In genomic region chr6:1027109-1027794, GRCh38 we compare ENCODE assay signal across 14 cellular contexts.
DNase-seq lines count a peak whose midpoint lies in the region; ATAC-seq, FAIRE-seq and TF ChIP-seq lines count a peak whose summit lies in the region.
"Had no signal": no experiment of that assay in that cellular context is flagged by ENCODE, and none has a peak within 500 bp of the region (broad histone marks: within the 10 kb centered on the region; RNA-seq: fewer than 3 reads in every experiment).

No MANE protein-coding gene starts in this region.

- TF ChIP-seq POLR2A in K562 (conservative IDR thresholded peaks at IDR 0.05) (no peak), H54 (IDR thresholded peaks at IDR 0.05; ENCODE audit: low read depth, low read length) (no peak)

- no peaks in the 10 kb centered on the region for H3K79me2 ChIP-seq in K562 (ENCODE audit: control insufficient read depth, insufficient read depth, low read length)

- in situ Hi-C loops in K562 (cut with MboI): no loop called here

- H3K4me3 Mint-ChIP-seq in natural killer cell: no peak overlapping the region
- H3K4me3 Mint-ChIP-seq: activated naive CD4-positive, alpha-beta T cell treated with anti-CD3 and anti-CD28 coated beads, Interleukin-2, amount 10 ng/mL, durations not matched to agents 7 days and 5 days; CD14-positive monocyte had no signal

- no peak for TF ChIP-seq RAD21 in K562 (CRISPR knock-in tag; conservative IDR thresholded peaks at IDR 0.05 in 1 of 2, IDR thresholded peaks at IDR 0.05 in 1 of 2)

- ATAC-seq in K562: no peak
- no peak for ATAC-seq in natural killer cell

- WGBS in K562 (ENCODE audit: insufficient coverage, low coverage, missing lambda C conversion rate): 2% methylated on average over 7 of the region's 9 CpGs

- H3K36me3 ChIP-seq in K562 (ENCODE audit: control insufficient read depth, insufficient read depth, low read length) (no peaks in the 10 kb centered on the region), kidney (ENCODE audit: control insufficient read depth in 1 of 2, insufficient read depth in 2 of 2, low read length in 2 of 2) (no peaks in the 10 kb centered on the region)
- H3K36me3 ChIP-seq: SJSA1 had no signal

- no peaks in the 10 kb centered on the region for H3K9me3 Mint-ChIP-seq in natural killer cell
- H3K9me3 Mint-ChIP-seq: activated naive CD4-positive, alpha-beta T cell treated with anti-CD3 and anti-CD28 coated beads, Interleukin-2, amount 10 ng/mL, durations not matched to agents 7 days and 5 days had no signal

- peaks cover 16 to 19% of the 10 kb centered on the region in 2 donors for H3K27me3 Mint-ChIP-seq in natural killer cell (ENCODE audit: low read depth in 2 of 2)

- no peak overlapping the region for H3K4me2 ChIP-seq in K562 (ENCODE audit: insufficient read depth, low read length)

- no peak overlapping the region for H3K4me3 ChIP-seq in K562
- H3K4me3 ChIP-seq in kidney (ENCODE audit: low read length in 2 of 2): no peak overlapping the region
- H3K4me3 ChIP-seq: SJSA1 had no signal

- CTCF ChIA-PET in K562 (lab: Yijun Ruan, JAX; ENCODE audit: low intra/inter-chr PET ratio): no interaction called here

- POLR2A ChIA-PET in K562 (lab: Yijun Ruan, JAX): no interaction called here

- H3K4me1 Mint-ChIP-seq in natural killer cell: no peaks in the 10 kb centered on the region
- H3K4me1 Mint-ChIP-seq: activated naive CD4-positive, alpha-beta T cell treated with anti-CD3 and anti-CD28 coated beads, Interleukin-2, amount 10 ng/mL, durations not matched to agents 7 days and 5 days; CD14-positive monocyte had no signal

- intact Hi-C loops in K562 (cut with micrococcal nuclease) (no loop called here), kidney (cut with DNase I) (no loop called here), natural killer cell (cut with micrococcal nuclease) (no loop called here)

- H3K9me1 ChIP-seq in K562 (ENCODE audit: control insufficient read depth, insufficient read depth, low read length): no peaks in the 10 kb centered on the region

- H4K20me1 ChIP-seq in K562 (replicated peaks; ENCODE audit: control insufficient read depth, insufficient read depth, low read length): no peaks in the 10 kb centered on the region

- DNase-seq in AG09319 (ENCODE audit: extremely low read depth, low read depth): peak; percentile 38
- DNase-seq in HK-2 (ENCODE audit: unreplicated experiment): peak; percentile 24
- DNase-seq in K562 (ENCODE audit: extremely low read depth in 1 of 4, low spot score in 3 of 4): no peak
- peak; percentile 4 for DNase-seq in kidney
- no peak for DNase-seq in NCI-H1930 (lab: John Stamatoyannopoulos, UW)
- DNase-seq in H54 (ENCODE audit: insufficient read length, low spot score): no peak
- no peak for DNase-seq in natural killer cell
- no peak for DNase-seq in stimulated activated CD4-positive, alpha-beta T cell treated with anti-CD3 and anti-CD28 coated beads, Interleukin-4, amount 100 ng/mL, for 4 hours
- DNase-seq: activated naive CD4-positive, alpha-beta T cell treated with anti-CD3 and anti-CD28 coated beads, Interleukin-2, amount 10 ng/mL, durations not matched to agents 7 days and 5 days; NCI-H1417; stimulated activated CD4-positive, alpha-beta T cell treated with anti-CD3 and anti-CD28 coated beads, Interleukin-1b, Interleukin-23, amount 100 ng/mL, for 48 hours had no signal

- H3K9me3 ChIP-seq in K562 (replicated peaks; ENCODE audit: control insufficient read depth, insufficient read depth, low read depth, low read length): no peaks in the 10 kb centered on the region
- H3K9me3 ChIP-seq in kidney (ENCODE audit: control insufficient read depth in 1 of 2, low read length in 2 of 2): no peaks in the 10 kb centered on the region
- H3K9me3 ChIP-seq: SJSA1 had no signal

- H3K27me3 ChIP-seq in K562 (ENCODE audit: control insufficient read depth in 2 of 2, insufficient read depth in 2 of 2, low read length in 2 of 2): peaks cover 5 to 43% of the 10 kb centered on the region in 2 experiments; a peak in 4 of 5 replicates
- H3K27me3 ChIP-seq: SJSA1 had no signal

- H3K9ac ChIP-seq in K562 (ENCODE audit: insufficient read depth in 1 of 2, low read depth in 2 of 2, low read length in 2 of 2) (no peak overlapping the region), kidney (ENCODE audit: low read length in 2 of 2) (no peak overlapping the region)

- H3K27ac Mint-ChIP-seq in natural killer cell: no peak overlapping the region
- H3K27ac Mint-ChIP-seq: activated naive CD4-positive, alpha-beta T cell treated with anti-CD3 and anti-CD28 coated beads, Interleukin-2, amount 10 ng/mL, durations not matched to agents 7 days and 5 days had no signal

- H3K4me1 ChIP-seq in K562 (replicated peaks in 1 of 2; ENCODE audit: control insufficient read depth in 2 of 2, insufficient read depth in 2 of 2, low read length in 2 of 2) (no peaks in the 10 kb centered on the region), kidney (ENCODE audit: control insufficient read depth in 1 of 2, insufficient read depth in 1 of 2, low read depth in 1 of 2, low read length in 2 of 2) (no peaks in the 10 kb centered on the region)

- BruUV-seq in K562 (replicated peaks; lab: Mats Ljungman, UMichigan): no TSS peak

- TF ChIP-seq CTCF in AG09319 (IDR thresholded peaks at IDR 0.05; ENCODE audit: low read depth, low read length) (no peak), K562 (IDR thresholded peaks at IDR 0.05 in 2 of 3, conservative IDR thresholded peaks at IDR 0.05 in 1 of 3; ENCODE audit: insufficient read depth in 2 of 3, low read depth in 1 of 3, low read length in 3 of 3) (no peak), kidney (IDR thresholded peaks at IDR 0.05; ENCODE audit: borderline replicate concordance, extremely low read depth, insufficient read depth) (no peak), natural killer cell (IDR thresholded peaks at IDR 0.05) (no peak)

- H3K27ac ChIP-seq in K562 (ENCODE audit: extremely low read depth, low read depth, low read length) (no peak overlapping the region), kidney (ENCODE audit: low read depth in 2 of 2, low read length in 2 of 2) (no peak overlapping the region)
- H3K27ac ChIP-seq: SJSA1, VCaP had no signal

- H3K36me3 Mint-ChIP-seq in natural killer cell: no peaks in the 10 kb centered on the region
- H3K36me3 Mint-ChIP-seq: activated naive CD4-positive, alpha-beta T cell treated with anti-CD3 and anti-CD28 coated beads, Interleukin-2, amount 10 ng/mL, durations not matched to agents 7 days and 5 days; CD14-positive monocyte had no signal

- no peak for TF ChIP-seq EP300 in K562 (IDR thresholded peaks at IDR 0.05; ENCODE audit: low read length)

- H2AFZ ChIP-seq in K562 (ENCODE audit: low read depth, low read length): no peak overlapping the region

- FAIRE-seq in K562 (lab: Jason Lieb, UNC): no peak
- FAIRE-seq in kidney (lab: Jason Lieb, UNC): no peak
- no peak for FAIRE-seq in H54 (lab: Jason Lieb, UNC)

TF ChIP-seq in K562, 482 proteins besides CTCF, POLR2A, EP300 and RAD21:
- TF ChIP-seq ZNF121 (CRISPR knock-in tag; conservative IDR thresholded peaks at IDR 0.05) (no peak), ZNF518B (CRISPR knock-in tag; IDR thresholded peaks at IDR 0.05) (no peak), SMAD4 (CRISPR knock-in tag; conservative IDR thresholded peaks at IDR 0.05) (no peak), ZBED1 (IDR thresholded peaks at IDR 0.05) (no peak), SREBF1 (IDR thresholded peaks at IDR 0.05; ENCODE audit: borderline replicate concordance, low read depth, low read length) (no peak), PYGO2 (tag; IDR thresholded peaks at IDR 0.05) (no peak), FOSL1 (tag; conservative IDR thresholded peaks at IDR 0.05) (peak; percentile 68)
TF ChIP-seq in K562: peak in this region for 1.

Comparison
In these comparisons a context has a peak if more than half of its experiments do, and no peak if none do; other contexts are left out.
1. DNase-seq: peak in AG09319 (single experiment), HK-2 (single experiment) and kidney (single experiment); none in K562 (0 of 4), NCI-H1930 (0 of 2), H54 (single experiment), natural killer cell (single experiment) and stimulated activated CD4-positive, alpha-beta T cell treated with anti-CD3 and anti-CD28 coated beads, Interleukin-4, amount 100 ng/mL, for 4 hours (0 of 2).